35 cellular contexts compared by ENCODE assay signal in genomic region chr5:86977808-86978207, GRCh38.
"Had no signal": no experiment of that assay in that cellular context is flagged by ENCODE, and none has a peak within 500 bp of the region (broad histone marks: within the 10 kb centered on the region; RNA-seq: fewer than 3 reads in every experiment).

No MANE protein-coding gene starts in this region.

- H3K4me2 ChIP-seq: PC-9 had no signal

- H3K27ac Mint-ChIP-seq: activated CD4-positive, alpha-beta memory T cell treated with anti-CD3 and anti-CD28 coated beads, Interleukin-2, amount 10 ng/mL, durations not matched to agents 7 days and 5 days; activated CD8-positive, alpha-beta memory T cell treated with anti-CD3 and anti-CD28 coated beads, Interleukin-2, amount 10 ng/mL, durations not matched to agents 7 days and 5 days; activated naive CD8-positive, alpha-beta T cell treated with anti-CD3 and anti-CD28 coated beads for 36 hours; activated T-cell treated with anti-CD3 and anti-CD28 coated beads, Interleukin-2, amount 50 U/mL, for 72 hours; activated T-helper 17 cell treated with anti-CD3 and anti-CD28 coated beads, Interleukin-2, amount 50 U/mL, for 72 hours had no signal

- H3K4me1 Mint-ChIP-seq: activated T-helper 17 cell treated with anti-CD3 and anti-CD28 coated beads, Interleukin-2, amount 50 U/mL, for 72 hours; central memory CD8-positive, alpha-beta T cell had no signal

- H3K4me3 ChIP-seq: PC-9, SJCRH30, SK-N-MC had no signal

- H3K4me3 Mint-ChIP-seq: activated CD4-positive, alpha-beta memory T cell treated with anti-CD3 and anti-CD28 coated beads, Interleukin-2, amount 10 ng/mL, durations not matched to agents 7 days and 5 days; activated CD8-positive, alpha-beta memory T cell treated with anti-CD3 and anti-CD28 coated beads, Interleukin-2, amount 10 ng/mL, durations not matched to agents 7 days and 5 days; activated naive CD8-positive, alpha-beta T cell treated with anti-CD3 and anti-CD28 coated beads for 36 hours; activated T-cell treated with anti-CD3 and anti-CD28 coated beads, Interleukin-2, amount 50 U/mL, for 72 hours; activated T-helper 17 cell treated with anti-CD3 and anti-CD28 coated beads, Interleukin-2, amount 50 U/mL, for 72 hours; central memory CD8-positive, alpha-beta T cell had no signal

- H3K27ac ChIP-seq: brain microvascular endothelial cell, PC-9, RWPE1, SJCRH30, SK-N-MC, WERI-Rb-1 had no signal

- H2AFZ ChIP-seq: PC-9 had no signal

- FAIRE-seq: RCC 7860 had no signal

- ATAC-seq: activated CD8-positive, alpha-beta memory T cell treated with anti-CD3 and anti-CD28 coated beads, Interleukin-2, amount 10 ng/mL, durations not matched to agents 7 days and 5 days; activated T-cell treated with anti-CD3 and anti-CD28 coated beads, Interleukin-2, amount 50 U/mL, for 72 hours; activated T-helper 17 cell treated with anti-CD3 and anti-CD28 coated beads, Interleukin-2, amount 50 U/mL, for 72 hours had no signal

- H3K9me3 Mint-ChIP-seq: activated CD4-positive, alpha-beta memory T cell treated with anti-CD3 and anti-CD28 coated beads, Interleukin-2, amount 10 ng/mL, durations not matched to agents 7 days and 5 days; activated naive CD8-positive, alpha-beta T cell treated with anti-CD3 and anti-CD28 coated beads for 36 hours; activated T-cell treated with anti-CD3 and anti-CD28 coated beads, Interleukin-2, amount 50 U/mL, for 72 hours; activated T-helper 17 cell treated with anti-CD3 and anti-CD28 coated beads, Interleukin-2, amount 50 U/mL, for 72 hours; central memory CD8-positive, alpha-beta T cell had no signal

- H3K36me3 ChIP-seq: brain microvascular endothelial cell, SJCRH30, WERI-Rb-1 had no signal

- DNase-seq: activated CD4-positive, alpha-beta memory T cell treated with anti-CD3 and anti-CD28 coated beads, Interleukin-2, amount 10 ng/mL, durations not matched to agents 7 days and 5 days; activated CD4-positive, alpha-beta T cell treated with anti-CD3 and anti-CD28 coated beads for 1 hour; activated CD4-positive, alpha-beta T cell treated with anti-CD3 and anti-CD28 coated beads for 48 hours; activated CD4-positive, CD25-positive, alpha-beta regulatory T cell; activated CD8-positive, alpha-beta memory T cell treated with anti-CD3 and anti-CD28 coated beads for 24 hours; activated CD8-positive, alpha-beta memory T cell treated with anti-CD3 and anti-CD28 coated beads, Interleukin-2, amount 10 ng/mL, durations not matched to agents 7 days and 5 days; activated effector memory CD4-positive, alpha-beta T cell treated with anti-CD3 and anti-CD28 coated beads, Interleukin-2, amount 50 U/mL, for 16 hours; activated naive CD4-positive, alpha-beta T cell; activated naive CD4-positive, alpha-beta T cell treated with anti-CD3 and anti-CD28 coated beads, Interleukin-2, amount 50 U/mL, for 16 hours; activated naive CD8-positive, alpha-beta T cell treated with anti-CD3 and anti-CD28 coated beads for 36 hours; activated T-cell treated with anti-CD3 and anti-CD28 coated beads, Interleukin-2, amount 50 U/mL, for 1 hour; activated T-cell treated with anti-CD3 and anti-CD28 coated beads, Interleukin-2, amount 50 U/mL, for 72 hours; amniotic stem cell; aorta; brain microvascular endothelial cell; Karpas-422; NCI-H1048; NCI-H1105 treated with DMSO at 0.1 percent for 48 hours; NCI-H1436; NCI-H1694; NCI-H1930; NCI-H2081 treated with DMSO at 0.1 percent for 48 hours; NCI-H446 treated with DMSO at 0.1 percent for 48 hours; NCI-H524 treated with DMSO at 0.1 percent for 48 hours; NK-92 treated with Interleukin-12 subunit alpha and Interleukin-12 subunit beta, amount 100 ng/mL, for 24 hours; PC-9; SHP77; SJCRH30; T1000; WERI-Rb-1 had no signal

- H3K36me3 Mint-ChIP-seq: activated naive CD8-positive, alpha-beta T cell treated with anti-CD3 and anti-CD28 coated beads for 36 hours had no signal

- H3K27me3 ChIP-seq: brain microvascular endothelial cell, SJCRH30 had no signal
